8 cellular contexts compared by ENCODE assay signal in genomic region chr11:47184711-47185304, GRCh38. TPM values are rescaled to one million over a fixed set of nuclear protein-coding genes. Genes with fewer than 3 reads are reported as not detected.
DNase-seq lines count a peak whose midpoint lies in the region; ATAC-seq and TF ChIP-seq lines count a peak whose summit lies in the region.

No MANE protein-coding gene starts in this region.

- no peak overlapping the region for H3K4me3 ChIP-seq in CD8-positive, alpha-beta T cell (ENCODE audit: low read depth, low read length)

- no peak for ATAC-seq in CD8-positive, alpha-beta T cell
- no peak for ATAC-seq in activated CD8-positive, alpha-beta T cell treated with anti-CD3 and anti-CD28 coated beads for 36 hours
- no peak for ATAC-seq in GM19463 (IDR thresholded peaks at IDR 0.05; ENCODE audit: unreplicated experiment)
- no peak for ATAC-seq in GM18868 (IDR thresholded peaks at IDR 0.05; ENCODE audit: unreplicated experiment)

- peaks cover 7% of the 10 kb centered on the region for H3K27me3 ChIP-seq in CD8-positive, alpha-beta T cell (ENCODE audit: insufficient read depth, low read length)

- H3K36me3 ChIP-seq in CD8-positive, alpha-beta T cell (ENCODE audit: insufficient read depth, low read length): no peaks in the 10 kb centered on the region

- peaks cover 27% of the 10 kb centered on the region for H3K27me3 Mint-ChIP-seq in CD8-positive, alpha-beta T cell (ENCODE audit: low read depth)
- peaks cover 21% of the 10 kb centered on the region for H3K27me3 Mint-ChIP-seq in activated CD8-positive, alpha-beta T cell treated with anti-CD3 and anti-CD28 coated beads for 36 hours

- H3K4me1 ChIP-seq in CD8-positive, alpha-beta T cell (ENCODE audit: insufficient read depth, low read length): peaks cover 16% of the 10 kb centered on the region

- H3K4me3 Mint-ChIP-seq in CD8-positive, alpha-beta T cell: peak overlapping the region; percentile 50
- peak overlapping the region; percentile 21 for H3K4me3 Mint-ChIP-seq in activated CD8-positive, alpha-beta T cell treated with anti-CD3 and anti-CD28 coated beads for 36 hours

- no peaks in the 10 kb centered on the region for H3K36me3 Mint-ChIP-seq in CD8-positive, alpha-beta T cell
- no peaks in the 10 kb centered on the region for H3K36me3 Mint-ChIP-seq in activated CD8-positive, alpha-beta T cell treated with anti-CD3 and anti-CD28 coated beads for 36 hours (ENCODE audit: low read depth)

- H3K9me3 ChIP-seq in CD8-positive, alpha-beta T cell (ENCODE audit: low read length): no peaks in the 10 kb centered on the region

- no peak overlapping the region for H3K27ac ChIP-seq in CD8-positive, alpha-beta T cell (ENCODE audit: low read depth, low read length)

- DNase-seq in CD8-positive, alpha-beta T cell: no peak
- no peak for DNase-seq in activated CD8-positive, alpha-beta T cell treated with anti-CD3 and anti-CD28 coated beads for 36 hours
- DNase-seq in head of caudate nucleus: peak; percentile 77 to 95 (median 89)
- peak; percentile 90 for DNase-seq in pons (ENCODE audit: low spot score)
- no peak for DNase-seq in SW480 (ENCODE audit: low spot score)
- DNase-seq in activated gamma-delta T cell treated with Interleukin-2 at 50 U/mL for 16 hours: no peak

- no peak for TF ChIP-seq CTCF in CD8-positive, alpha-beta T cell (IDR thresholded peaks at IDR 0.05)
- TF ChIP-seq CTCF in activated CD8-positive, alpha-beta T cell treated with anti-CD3 and anti-CD28 coated beads for 36 hours (IDR thresholded peaks at IDR 0.05): no peak

- no peak overlapping the region for H3K27ac Mint-ChIP-seq in CD8-positive, alpha-beta T cell
- H3K27ac Mint-ChIP-seq in activated CD8-positive, alpha-beta T cell treated with anti-CD3 and anti-CD28 coated beads for 36 hours: no peak overlapping the region

- H3K9me3 Mint-ChIP-seq in CD8-positive, alpha-beta T cell: no peaks in the 10 kb centered on the region
- H3K9me3 Mint-ChIP-seq in activated CD8-positive, alpha-beta T cell treated with anti-CD3 and anti-CD28 coated beads for 36 hours: no peaks in the 10 kb centered on the region

- CTCF ChIA-PET in CD8-positive, alpha-beta T cell (lab: Charles Lee): interaction anchor here (1.0 to 1.9 kb wide), 4 partner anchors 22 to 269 kb away, joined by 3 to 7 read pairs (median 4); no protein-coding TSS in a partner anchor
- CTCF ChIA-PET in activated CD8-positive, alpha-beta T cell treated with anti-CD3 and anti-CD28 coated beads for 36 hours (lab: Charles Lee): interaction anchor here (0.6 to 1.8 kb wide), 3 partner anchors 29 to 294 kb away, joined by 3 to 13 read pairs (median 4); partner anchors contain the start of gene DDB2

- peaks cover 9% of the 10 kb centered on the region for H3K4me1 Mint-ChIP-seq in CD8-positive, alpha-beta T cell (ENCODE audit: low read depth)
- H3K4me1 Mint-ChIP-seq in activated CD8-positive, alpha-beta T cell treated with anti-CD3 and anti-CD28 coated beads for 36 hours (ENCODE audit: low read depth): peaks cover 13% of the 10 kb centered on the region

- POLR2A ChIA-PET in CD8-positive, alpha-beta T cell (lab: Charles Lee): interaction anchor here (0.7 to 1.3 kb wide), 3 partner anchors 30 to 222 kb away, joined by 3 to 5 read pairs (median 3); partner anchors contain the start of gene DDB2
- POLR2A ChIA-PET in activated CD8-positive, alpha-beta T cell treated with anti-CD3 and anti-CD28 coated beads for 36 hours (lab: Charles Lee): interaction anchor here (0.7 to 4.6 kb wide), 3 partner anchors 9 to 64 kb away, joined by 3 to 38 read pairs (median 9); partner anchors contain the start of genes ACP2 and DDB2

- intact Hi-C loops in CD8-positive, alpha-beta T cell (cut with DNase I, micrococcal nuclease): no loop called here
- intact Hi-C loops in activated CD8-positive, alpha-beta T cell treated with anti-CD3 and anti-CD28 coated beads for 36 hours (cut with micrococcal nuclease): no loop called here
- intact Hi-C loops in head of caudate nucleus (cut with DNase I): loop anchor here (2.0 kb wide), 1 partner anchor 30 kb away; the partner anchor contains the start of gene DDB2

RNA-seq across cellular contexts. Expression of gene PACSIN3, which starts 1.4 kb away (rescaled TPM):
- total RNA-seq in CD8-positive, alpha-beta T cell: not detected
- total RNA-seq in activated CD8-positive, alpha-beta T cell treated with anti-CD3 and anti-CD28 coated beads for 36 hours: 1 to 10 TPM; 4.7 to 8.0 TPM

RNA-seq across cellular contexts. Expression of gene ARFGAP2, which starts 8.1 kb away (rescaled TPM):
- 100 to 1,000 TPM; 194 to 215 TPM for total RNA-seq in CD8-positive, alpha-beta T cell
- 10 to 100 TPM; 70.1 to 71.7 TPM for total RNA-seq in activated CD8-positive, alpha-beta T cell treated with anti-CD3 and anti-CD28 coated beads for 36 hours

RNA-seq across cellular contexts. Expression of gene DDB2, which starts 30.0 kb away (rescaled TPM):
- total RNA-seq in CD8-positive, alpha-beta T cell: 10 to 100 TPM; 39.0 to 43.0 TPM
- total RNA-seq in activated CD8-positive, alpha-beta T cell treated with anti-CD3 and anti-CD28 coated beads for 36 hours: 100 to 1,000 TPM; 189 to 200 TPM

Comparison
In these comparisons a context has a peak if more than half of its experiments do, and no peak if none do; other contexts are left out.
1. DNase-seq: peak in head of caudate nucleus (42 of 42) and pons (single experiment); none in CD8-positive, alpha-beta T cell (0 of 7), activated CD8-positive, alpha-beta T cell treated with anti-CD3 and anti-CD28 coated beads for 36 hours (single experiment), SW480 (single experiment) and activated gamma-delta T cell treated with Interleukin-2 at 50 U/mL for 16 hours (single experiment).
2. RNA of gene PACSIN3, which starts 1.4 kb away (total RNA-seq): 4.7 to 8.0 TPM in activated CD8-positive, alpha-beta T cell treated with anti-CD3 and anti-CD28 coated beads for 36 hours; not detected in CD8-positive, alpha-beta T cell; every median in the first group is over 4 times any median in the second.
3. RNA of gene DDB2, which starts 30.0 kb away (total RNA-seq): 189 to 200 TPM in activated CD8-positive, alpha-beta T cell treated with anti-CD3 and anti-CD28 coated beads for 36 hours; 39.0 to 43.0 TPM in CD8-positive, alpha-beta T cell; every median in the first group is over 4 times any median in the second.